Comparison of ENCODE assay signal across 28 cellular contexts in genomic region chr11:103826856-103827255, GRCh38.
"Had no signal": no experiment of that assay in that cellular context is flagged by ENCODE, and none has a peak within 500 bp of the region (broad histone marks: within the 10 kb centered on the region; RNA-seq: fewer than 3 reads in every experiment).

No MANE protein-coding gene starts in this region.

- H3K27me3 ChIP-seq: cardiac muscle cell, SJCRH30 had no signal

- H3K4me3 ChIP-seq: cardiac muscle cell, K562, SJCRH30, SK-N-MC had no signal

- DNase-seq: activated B cell treated with CpG ODN at 0.5 μM for 24 hours; activated CD4-positive, alpha-beta memory T cell treated with anti-CD3 and anti-CD28 coated beads for 36 hours; activated CD4-positive, alpha-beta T cell treated with anti-CD3 and anti-CD28 coated beads for 4 hours; activated CD4-positive, alpha-beta T cell treated with anti-CD3 and anti-CD28 coated beads, Interleukin-2, amount 50 U/mL, for 1 hour; activated CD4-positive, CD25-positive, alpha-beta regulatory T cell treated with anti-CD3 and anti-CD28 coated beads, Interleukin-2, amount 50 U/mL, for 72 hours; activated CD8-positive, alpha-beta memory T cell treated with anti-CD3 and anti-CD28 coated beads, Interleukin-2, amount 50 U/mL, for 4 hours; activated naive CD4-positive, alpha-beta T cell treated with anti-CD3 and anti-CD28 coated beads, Interleukin-2, amount 50 U/mL, for 16 hours; activated naive CD8-positive, alpha-beta T cell treated with anti-CD3 and anti-CD28 coated beads for 36 hours; activated T-cell treated with anti-CD3 and anti-CD28 coated beads for 4 hours; activated T-cell treated with anti-CD3 and anti-CD28 coated beads, Interleukin-2, amount 50 U/mL, for 4 hours; amniotic stem cell; aorta; NCI-H1092 treated with DMSO at 0.1 percent for 48 hours; NCI-H1417; NCI-H146; NCI-H187; NCI-H2029 treated with DMSO at 0.1 percent for 48 hours; NCI-H2107; NCI-H2171; NCI-H510A; NCI-H526; NCI-H748 treated with DMSO at 0.1 percent for 48 hours; SHP77; SJCRH30 had no signal

- H3K36me3 ChIP-seq: cardiac muscle cell, SJCRH30 had no signal

- ATAC-seq: activated T-cell treated with anti-CD3 and anti-CD28 coated beads, Interleukin-2, amount 50 U/mL, for 4 hours; K562 had no signal

- H3K27ac ChIP-seq: cardiac muscle cell, SJCRH30, SK-N-MC, VCaP had no signal

- H3K9me3 ChIP-seq: SJCRH30 had no signal

- H3K4me1 ChIP-seq: SJCRH30 had no signal
